In the genomic region with DNA sequence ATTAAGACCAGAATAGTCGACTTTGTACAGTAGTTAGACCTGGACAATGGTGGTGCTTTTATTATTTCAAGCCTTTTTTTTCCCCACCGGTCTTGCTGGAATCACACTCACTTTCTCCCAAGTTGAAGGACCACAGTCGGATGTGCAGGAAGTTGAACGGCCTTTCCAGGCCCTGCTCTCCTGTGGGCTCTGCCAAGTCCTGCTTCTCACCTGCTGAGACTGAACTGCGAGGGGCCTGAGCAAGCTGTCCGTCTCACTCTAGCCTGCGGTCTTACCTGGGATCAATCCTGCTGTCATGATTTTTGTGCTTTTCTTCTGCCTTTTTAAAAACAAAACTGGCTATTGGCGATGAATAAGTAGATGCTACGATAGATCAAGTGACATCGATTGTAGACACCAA, we compare ENCODE assay signal across 9 cellular contexts. TPM values are rescaled to one million over a fixed set of nuclear protein-coding genes. Genes with fewer than 3 reads are reported as not detected.
A peak's percentile ranks its signal among the peaks of the same experiment; 100 is the strongest.
DNase-seq lines count a peak whose midpoint lies in the region; ATAC-seq and TF ChIP-seq lines count a peak whose summit lies in the region.
"Had no signal": no experiment of that assay in that cellular context is flagged by ENCODE, and none has a peak within 500 bp of the region (broad histone marks: within the 10 kb centered on the region; RNA-seq: fewer than 3 reads in every experiment).

No MANE protein-coding gene starts in this region.

- H3K4me3 ChIP-seq in fibroblast of villous mesenchyme (ENCODE audit: low read depth, low read length), result peak overlapping the region; percentile 75
- peak overlapping the region; percentile 66 to 94 (median 78) for H3K4me3 ChIP-seq in stomach
- peak overlapping the region in 1 of 4 donors; percentile 98 for H3K4me3 ChIP-seq in adrenal gland

- H3K4me1 Mint-ChIP-seq in activated T-cell treated with anti-CD3 and anti-CD28 coated beads, Interleukin-2, amount 50 U/mL, for 4 hours (ENCODE audit: low read depth), result peaks cover 11% of the 10 kb centered on the region

- H3K36me3 Mint-ChIP-seq in activated T-cell treated with anti-CD3 and anti-CD28 coated beads, Interleukin-2, amount 50 U/mL, for 4 hours (ENCODE audit: insufficient read depth), result no peaks in the 10 kb centered on the region

- peaks cover 7% of the 10 kb centered on the region for H3K27me3 Mint-ChIP-seq in activated T-cell treated with anti-CD3 and anti-CD28 coated beads, Interleukin-2, amount 50 U/mL, for 4 hours (ENCODE audit: low read depth)

- intact Hi-C loops in stomach (cut with DNase I; ENCODE audit: low total_unique reads) (no loop called here), adrenal gland (cut with DNase I) (no loop called here)

- H3K27me3 ChIP-seq in stomach (no peaks in the 10 kb centered on the region), adrenal gland (no peaks in the 10 kb centered on the region)

- no peaks in the 10 kb centered on the region for H3K9me3 ChIP-seq in stomach
- no peaks in the 10 kb centered on the region for H3K9me3 ChIP-seq in adrenal gland (replicated peaks in 1 of 3)

- no peak for TF ChIP-seq EP300 in stomach (IDR thresholded peaks at IDR 0.05)

- H3K4me3 Mint-ChIP-seq in activated T-cell treated with anti-CD3 and anti-CD28 coated beads, Interleukin-2, amount 50 U/mL, for 4 hours, result peak overlapping the region; percentile 84

- H3K27ac ChIP-seq in VCaP, result peak overlapping the region; percentile 98
- peak overlapping the region; percentile 86 to 91 (median 87) for H3K27ac ChIP-seq in stomach
- no peak overlapping the region for H3K27ac ChIP-seq in adrenal gland

- TF ChIP-seq POLR2A in stomach (IDR thresholded peaks at IDR 0.05), result no peak
- no peak for TF ChIP-seq POLR2A in adrenal gland (IDR thresholded peaks at IDR 0.05)

- no peak for DNase-seq in activated T-cell treated with anti-CD3 and anti-CD28 coated beads, Interleukin-2, amount 50 U/mL, for 4 hours
- no peak for DNase-seq in activated T-cell treated with anti-CD3 and anti-CD28 coated beads for 4 hours
- DNase-seq in fibroblast of villous mesenchyme (ENCODE audit: low read depth), result no peak
- DNase-seq in stomach, result no peak
- no peak for DNase-seq in adrenal gland
- no peak for DNase-seq in HCEC 1CT
- DNase-seq in middle frontal gyrus (ENCODE audit: extremely low spot score, low spot score), result no peak
- DNase-seq: NCI-H2029 had no signal

- no peak for TF ChIP-seq CTCF in VCaP (conservative IDR thresholded peaks at IDR 0.05)
- TF ChIP-seq CTCF in fibroblast of villous mesenchyme (IDR thresholded peaks at IDR 0.05; ENCODE audit: insufficient read depth, low read depth, low read length), result no peak
- TF ChIP-seq CTCF in stomach (IDR thresholded peaks at IDR 0.05), result no peak
- TF ChIP-seq CTCF in adrenal gland (IDR thresholded peaks at IDR 0.05), result no peak

- WGBS in stomach, 5 donors, result 44 to 66% (median 55%) methylated on average over 10 of the region's 10 CpGs
- WGBS in adrenal gland, 4 donors, result 77 to 84% (median 79%) methylated on average over 10 of the region's 10 CpGs

- no peaks in the 10 kb centered on the region for H3K9me3 Mint-ChIP-seq in activated T-cell treated with anti-CD3 and anti-CD28 coated beads, Interleukin-2, amount 50 U/mL, for 4 hours

- ATAC-seq in activated T-cell treated with anti-CD3 and anti-CD28 coated beads, Interleukin-2, amount 50 U/mL, for 4 hours, result no peak

- H3K36me3 ChIP-seq in stomach, result peaks cover 0 to 34% (median 17%) of the 10 kb centered on the region in 4 donors
- H3K36me3 ChIP-seq in adrenal gland (replicated peaks in 1 of 2), result no peaks in the 10 kb centered on the region

- H3K4me1 ChIP-seq in stomach, result peaks cover 9 to 68% (median 36%) of the 10 kb centered on the region in 4 donors
- H3K4me1 ChIP-seq in adrenal gland (replicated peaks in 1 of 2), result no peaks in the 10 kb centered on the region

RNA-seq across cellular contexts. Expression of a gene that starts 1.3 kb away (rescaled TPM):
- total RNA-seq in activated T-cell treated with anti-CD3 and anti-CD28 coated beads, Interleukin-2, amount 50 U/mL, for 4 hours, result 10 to 100 TPM in 1 of 3 donors, 1 to 10 TPM in 2; 7.0 to 11.5 (median 7.6) TPM
- total RNA-seq in fibroblast of villous mesenchyme (24.5 and 32.4 TPM in 2 replicates), stomach (10 to 100 TPM in 4 of 5 donors, under 1 TPM in 1; 0.58 to 33.2 (median 12.2) TPM), adrenal gland (1 to 10 TPM in 7 of 8 donors, under 1 TPM in 1; 0.72 to 8.7 (median 5.0) TPM)
- polyA plus RNA-seq in stomach (10 to 100 TPM in 1 of 3 donors, 1 to 10 TPM in 2; 7.9 to 12.3 (median 8.7) TPM), adrenal gland (1 to 10 TPM; 2.2 to 6.6 (median 2.6) TPM)

RNA-seq across cellular contexts. Expression of a gene that starts 18.3 kb away (rescaled TPM):
- 10 to 100 TPM; 71.6 to 86.8 (median 79.5) TPM for total RNA-seq in activated T-cell treated with anti-CD3 and anti-CD28 coated beads, Interleukin-2, amount 50 U/mL, for 4 hours
- total RNA-seq in fibroblast of villous mesenchyme (9.3 and 11.7 TPM in 2 replicates), stomach (10 to 100 TPM in 3 of 5 donors, 1 to 10 TPM in 2; 8.2 to 92.4 (median 21.4) TPM), adrenal gland (10 to 100 TPM; 11.8 to 22.8 (median 15.3) TPM)
- polyA plus RNA-seq in stomach (10 to 100 TPM in 1 of 3 donors, 1 to 10 TPM in 2; 5.7 to 11.1 (median 7.8) TPM), adrenal gland (10 to 100 TPM in 1 of 3 donors, 1 to 10 TPM in 2; 5.3 to 11.9 (median 8.4) TPM)

RNA-seq across cellular contexts. Expression of a gene that starts 19.1 kb away (rescaled TPM):
- 10 to 100 TPM; 65.3 to 72.2 (median 71.4) TPM for total RNA-seq in activated T-cell treated with anti-CD3 and anti-CD28 coated beads, Interleukin-2, amount 50 U/mL, for 4 hours
- total RNA-seq in fibroblast of villous mesenchyme (18.7 and 22.0 TPM in 2 replicates), stomach (100 to 1,000 TPM in 1 of 5 donors, 10 to 100 TPM in 4; 26.1 to 206 (median 49.1) TPM), adrenal gland (10 to 100 TPM; 20.1 to 87.7 (median 48.8) TPM)
- polyA plus RNA-seq in stomach (10 to 100 TPM in 1 of 3 donors, 1 to 10 TPM in 2; 4.5 to 13.1 (median 5.6) TPM), adrenal gland (10 to 100 TPM; 12.6 to 26.5 (median 19.1) TPM)

RNA-seq across cellular contexts. Expression of a gene that starts 48.3 kb away (rescaled TPM):
- 10 to 100 TPM; 63.7 to 71.9 (median 69.7) TPM for total RNA-seq in activated T-cell treated with anti-CD3 and anti-CD28 coated beads, Interleukin-2, amount 50 U/mL, for 4 hours
- total RNA-seq in fibroblast of villous mesenchyme, result 31.2 and 40.2 TPM in 2 replicates
- total RNA-seq in stomach, result 100 to 1,000 TPM in 3 of 5 donors, 10 to 100 TPM in 1, 1 to 10 TPM in 1; 6.4 to 213 (median 104) TPM
- 10 to 100 TPM; 38.4 to 91.2 (median 82.1) TPM for polyA plus RNA-seq in stomach
- total RNA-seq in adrenal gland, result 10 to 100 TPM; 57.1 to 88.7 (median 74.3) TPM
- polyA plus RNA-seq in adrenal gland, result 100 to 1,000 TPM in 1 of 3 donors, 10 to 100 TPM in 2; 29.8 to 106 (median 33.2) TPM

RNA-seq across cellular contexts. Expression of a gene that starts 48.4 kb away (rescaled TPM):
- total RNA-seq in activated T-cell treated with anti-CD3 and anti-CD28 coated beads, Interleukin-2, amount 50 U/mL, for 4 hours, result 10 to 100 TPM; 42.3 to 46.9 (median 44.4) TPM
- total RNA-seq in fibroblast of villous mesenchyme (10.8 and 17.4 TPM in 2 replicates), stomach (10 to 100 TPM; 12.2 to 69.2 (median 39.1) TPM), adrenal gland (10 to 100 TPM; 18.0 to 26.2 (median 19.8) TPM)
- polyA plus RNA-seq in stomach (10 to 100 TPM; 11.2 to 16.6 (median 15.2) TPM), adrenal gland (10 to 100 TPM; 12.9 to 15.4 (median 13.0) TPM)

Comparison
In these comparisons a context has a peak if more than half of its experiments do, and no peak if none do; other contexts are left out.
1. H3K27ac ChIP-seq: peak in VCaP (single experiment) and stomach (5 of 5); none in adrenal gland (0 of 5).